15 cellular contexts compared by ENCODE assay signal in genomic region chr2:173545364-173545734, GRCh38.
DNase-seq lines count a peak whose midpoint lies in the region; ATAC-seq lines count a peak whose summit lies in the region.
"Had no signal": no experiment of that assay in that cellular context is flagged by ENCODE, and none has a peak within 500 bp of the region (broad histone marks: within the 10 kb centered on the region; RNA-seq: fewer than 3 reads in every experiment).

No MANE protein-coding gene starts in this region.

- no peaks in the 10 kb centered on the region for H3K36me3 Mint-ChIP-seq in T-helper 17 cell (ENCODE audit: low read depth)
- H3K36me3 Mint-ChIP-seq: CD4-positive, CD25-positive, alpha-beta regulatory T cell; natural killer cell treated with Interleukin-12 subunit alpha and Interleukin-12 subunit beta and Interleukin-15 and Interleukin-18, amount 100 ng/mL, for 72 hours had no signal

- DNase-seq in HK-2 (ENCODE audit: unreplicated experiment) (peak; percentile 53), SJCRH30 (peak; percentile 38 to 57), kidney tubule cell (ENCODE audit: low spot score) (peak; percentile 87), NCI-H82 (lab: John Stamatoyannopoulos, UW) (no peak), SIG-M5 (lab: John Stamatoyannopoulos, UW) (no peak), T-helper 17 cell (no peak)
- DNase-seq: activated naive CD4-positive, alpha-beta T cell; CD4-positive, CD25-positive, alpha-beta regulatory T cell; NCI-H146; SHP77; sigmoid colon; stimulated activated naive CD8-positive, alpha-beta T cell treated with anti-CD3 and anti-CD28 coated beads, Interleukin-15, amount 100 ng/mL, for 72 hours had no signal

- H3K4me3 Mint-ChIP-seq in T-helper 17 cell, result no peak overlapping the region
- H3K4me3 Mint-ChIP-seq: CD4-positive, CD25-positive, alpha-beta regulatory T cell; natural killer cell treated with Interleukin-12 subunit alpha and Interleukin-12 subunit beta and Interleukin-15 and Interleukin-18, amount 100 ng/mL, for 72 hours; stimulated activated naive CD8-positive, alpha-beta T cell treated with anti-CD3 and anti-CD28 coated beads, Interleukin-15, amount 100 ng/mL, for 72 hours had no signal

- no peak for ATAC-seq in HG03159 (IDR thresholded peaks at IDR 0.05; ENCODE audit: unreplicated experiment)
- no peak for ATAC-seq in T-helper 17 cell
- ATAC-seq: natural killer cell treated with Interleukin-12 subunit alpha and Interleukin-12 subunit beta and Interleukin-15 and Interleukin-18, amount 100 ng/mL, for 72 hours; stimulated activated naive CD8-positive, alpha-beta T cell treated with anti-CD3 and anti-CD28 coated beads, Interleukin-15, amount 100 ng/mL, for 72 hours had no signal

- H3K4me1 ChIP-seq in BLaER1 (peaks cover 20% of the 10 kb centered on the region), SJCRH30 (peaks cover 8% of the 10 kb centered on the region)
- H3K4me1 ChIP-seq: sigmoid colon had no signal

- H3K27me3 Mint-ChIP-seq in T-helper 17 cell, result peaks cover 31% of the 10 kb centered on the region

- H3K9me3 ChIP-seq in BLaER1, result no peaks in the 10 kb centered on the region; the same call in 1 of the 2 replicates
- no peaks in the 10 kb centered on the region for H3K9me3 ChIP-seq in SJCRH30 (replicated peaks)
- H3K9me3 ChIP-seq in T-helper 17 cell (ENCODE audit: control insufficient read depth, low read length, poor library complexity, severe bottlenecking), result no peaks in the 10 kb centered on the region
- H3K9me3 ChIP-seq: sigmoid colon had no signal

- H3K36me3 ChIP-seq in BLaER1, result no peaks in the 10 kb centered on the region
- H3K36me3 ChIP-seq in SJCRH30, result no peaks in the 10 kb centered on the region
- H3K36me3 ChIP-seq: sigmoid colon had no signal

- peak overlapping the region; percentile 13; the same call in 1 of the 2 replicates for H3K9ac ChIP-seq in BLaER1

- H3K4me2 ChIP-seq in BLaER1, result peak overlapping the region; percentile 76

- H4K20me1 ChIP-seq in BLaER1, result no peaks in the 10 kb centered on the region

- H3K27ac ChIP-seq in BLaER1 (peak overlapping the region; percentile 55), SJCRH30 (no peak overlapping the region)
- H3K27ac ChIP-seq: sigmoid colon had no signal

- peaks cover 2% of the 10 kb centered on the region for H3K4me1 Mint-ChIP-seq in T-helper 17 cell
- H3K4me1 Mint-ChIP-seq: CD4-positive, CD25-positive, alpha-beta regulatory T cell had no signal

- H3K4me3 ChIP-seq in BLaER1 (no peak overlapping the region), SJCRH30 (no peak overlapping the region)
- H3K4me3 ChIP-seq: sigmoid colon had no signal

- H3K27ac Mint-ChIP-seq in T-helper 17 cell, result no peak overlapping the region
- H3K27ac Mint-ChIP-seq: CD4-positive, CD25-positive, alpha-beta regulatory T cell; natural killer cell treated with Interleukin-12 subunit alpha and Interleukin-12 subunit beta and Interleukin-15 and Interleukin-18, amount 100 ng/mL, for 72 hours; stimulated activated naive CD8-positive, alpha-beta T cell treated with anti-CD3 and anti-CD28 coated beads, Interleukin-15, amount 100 ng/mL, for 72 hours had no signal

- H3K27me3 ChIP-seq in BLaER1, result no peaks in the 10 kb centered on the region
- no peaks in the 10 kb centered on the region for H3K27me3 ChIP-seq in SJCRH30
- H3K27me3 ChIP-seq: sigmoid colon had no signal

Comparison
In these comparisons a context has a peak if more than half of its experiments do, and no peak if none do; other contexts are left out.
1. DNase-seq: peak in HK-2 (single experiment), SJCRH30 (2 of 2) and kidney tubule cell (single experiment); none in NCI-H82 (single experiment), SIG-M5 (single experiment) and T-helper 17 cell (0 of 3).